In genomic region chr12:106773286-106773685, GRCh38 we compare ENCODE assay signal across 1 cellular context.
A peak's percentile ranks its signal among the peaks of the same experiment; 100 is the strongest.
TF ChIP-seq lines count a peak whose summit lies in the region.

No MANE protein-coding gene starts in this region.

TF ChIP-seq in K562, 482 proteins besides CTCF, POLR2A, EP300 and RAD21 (continued from another document):
- TF ChIP-seq GTF2F1 (IDR thresholded peaks at IDR 0.05; ENCODE audit: low read depth, low read length), result 0 out of 2 replicates have a peak, but pooled peaks have one; percentile 13
- TF ChIP-seq ADNP (tag; IDR thresholded peaks at IDR 0.05), result peak; percentile 41; the same call in 1 of the 2 replicates
- no peak for TF ChIP-seq ARNT (IDR thresholded peaks at IDR 0.05)
- peak in 1 of 2 experiments; percentile 96; a peak in 1 of 3 replicates for TF ChIP-seq CBX3 (IDR thresholded peaks at IDR 0.05; ENCODE audit: borderline replicate concordance in 1 of 2, low read length in 2 of 2)
- TF ChIP-seq, protein P1, sequence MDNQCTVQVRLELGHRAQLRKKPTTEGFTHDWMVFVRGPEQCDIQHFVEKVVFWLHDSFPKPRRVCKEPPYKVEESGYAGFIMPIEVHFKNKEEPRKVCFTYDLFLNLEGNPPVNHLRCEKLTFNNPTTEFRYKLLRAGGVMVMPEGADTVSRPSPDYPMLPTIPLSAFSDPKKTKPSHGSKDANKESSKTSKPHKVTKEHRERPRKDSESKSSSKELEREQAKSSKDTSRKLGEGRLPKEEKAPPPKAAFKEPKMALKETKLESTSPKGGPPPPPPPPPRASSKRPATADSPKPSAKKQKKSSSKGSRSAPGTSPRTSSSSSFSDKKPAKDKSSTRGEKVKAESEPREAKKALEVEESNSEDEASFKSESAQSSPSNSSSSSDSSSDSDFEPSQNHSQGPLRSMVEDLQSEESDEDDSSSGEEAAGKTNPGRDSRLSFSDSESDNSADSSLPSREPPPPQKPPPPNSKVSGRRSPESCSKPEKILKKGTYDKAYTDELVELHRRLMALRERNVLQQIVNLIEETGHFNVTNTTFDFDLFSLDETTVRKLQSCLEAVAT (IDR thresholded peaks at IDR 0.05), result peak in 1 of 2 experiments; percentile 91; a peak in 2 of 4 replicates
- peak; percentile 95 for TF ChIP-seq ZBTB33 (CRISPR knock-in tag; IDR thresholded peaks at IDR 0.05)
- TF ChIP-seq GATA2 (CRISPR knock-in tag; IDR thresholded peaks at IDR 0.05), result 0 out of 2 replicates have a peak, but pooled peaks have one; percentile 8
- TF ChIP-seq ZNF316 (IDR thresholded peaks at IDR 0.05), result peak; percentile 91
- TF ChIP-seq FOSL1 (tag; conservative IDR thresholded peaks at IDR 0.05), result no peak
- peak; percentile 87 for TF ChIP-seq TRIM28 (IDR thresholded peaks at IDR 0.05)
- no peak for TF ChIP-seq ZNF668 (CRISPR knock-in tag; IDR thresholded peaks at IDR 0.05)
- TF ChIP-seq FOXJ2 (tag; IDR thresholded peaks at IDR 0.05), result no peak
- TF ChIP-seq RCOR1 (IDR thresholded peaks at IDR 0.05; ENCODE audit: borderline replicate concordance in 1 of 2, low read depth in 2 of 2, low read length in 2 of 2), result peak in 1 of 2 experiments; percentile 5; a peak in 1 of 4 replicates
- TF ChIP-seq STAG1 (CRISPR knock-in tag; IDR thresholded peaks at IDR 0.05; ENCODE audit: borderline replicate concordance), result no peak
